Comparison of ENCODE assay signal across 15 cellular contexts in genomic region chr1:24504560-24504959, GRCh38. TPM values are rescaled to one million over a fixed set of nuclear protein-coding genes. Genes with fewer than 3 reads are reported as not detected.
DNase-seq lines count a peak whose midpoint lies in the region; ATAC-seq and TF ChIP-seq lines count a peak whose summit lies in the region.
"Had no signal": no experiment of that assay in that cellular context is flagged by ENCODE, and none has a peak within 500 bp of the region (broad histone marks: within the 10 kb centered on the region; RNA-seq: fewer than 3 reads in every experiment).

No MANE protein-coding gene starts in this region.

- H3K9me3 ChIP-seq in T-helper 17 cell (ENCODE audit: control insufficient read depth, low read length, poor library complexity, severe bottlenecking) = no peaks in the 10 kb centered on the region
- H3K9me3 ChIP-seq in tibial nerve = no peaks in the 10 kb centered on the region

- TF ChIP-seq CTCF in glutamatergic neuron (IDR thresholded peaks at IDR 0.05; ENCODE audit: partially characterized antibody, unreplicated experiment) (no peak), tibial nerve (IDR thresholded peaks at IDR 0.05) (no peak)

- WGBS in tibial nerve, 2 donors = 91 to 95% methylated on average over 4 of the region's 4 CpGs

- no peaks in the 10 kb centered on the region for H3K27me3 ChIP-seq in tibial nerve
- H3K27me3 ChIP-seq: brain microvascular endothelial cell had no signal

- TF ChIP-seq POLR2A in tibial nerve (IDR thresholded peaks at IDR 0.05) = no peak

- no peaks in the 10 kb centered on the region for H3K9me3 Mint-ChIP-seq in activated naive CD4-positive, alpha-beta T cell treated with anti-CD3 and anti-CD28 coated beads for 36 hours
- H3K9me3 Mint-ChIP-seq in glutamatergic neuron (ENCODE audit: unreplicated experiment) = peaks cover 5% of the 10 kb centered on the region
- no peaks in the 10 kb centered on the region for H3K9me3 Mint-ChIP-seq in stimulated activated naive B cell treated with anti-CD40 and anti-IgM and Interleukin-4, amounts not matched to agents 10 μg/mL and 1 μg/mL and 100 μg/mL, for 72 hours

- no peak for TF ChIP-seq EP300 in tibial nerve (IDR thresholded peaks at IDR 0.05)

- CTCF ChIA-PET in activated naive CD4-positive, alpha-beta T cell treated with anti-CD3 and anti-CD28 coated beads for 36 hours (lab: Charles Lee) = interaction anchor here (0.9 to 3.7 kb wide), 7 partner anchors 20 to 305 kb away, joined by 4 to 43 read pairs (median 9); partner anchors contain the start of genes NIPAL3 and STPG1

- H3K4me1 Mint-ChIP-seq in activated naive CD4-positive, alpha-beta T cell treated with anti-CD3 and anti-CD28 coated beads for 36 hours (ENCODE audit: low read depth) = peaks cover 59% of the 10 kb centered on the region
- H3K4me1 Mint-ChIP-seq in T-helper 17 cell = peaks cover 66% of the 10 kb centered on the region
- H3K4me1 Mint-ChIP-seq in glutamatergic neuron (ENCODE audit: low read depth, unreplicated experiment) = peaks cover 11% of the 10 kb centered on the region
- H3K4me1 Mint-ChIP-seq in stimulated activated naive B cell treated with anti-CD40 and anti-IgM and Interleukin-4, amounts not matched to agents 10 μg/mL and 1 μg/mL and 100 μg/mL, for 72 hours = peaks cover 30 to 65% of the 10 kb centered on the region in 2 donors

- DNase-seq in activated naive CD4-positive, alpha-beta T cell treated with anti-CD3 and anti-CD28 coated beads for 36 hours = no peak
- no peak for DNase-seq in activated naive CD4-positive, alpha-beta T cell treated with anti-CD3 and anti-CD28 coated beads, Interleukin-2, amount 50 U/mL, for 16 hours
- DNase-seq in T-helper 17 cell = no peak
- DNase-seq in glutamatergic neuron = no peak
- no peak for DNase-seq in stimulated activated naive B cell treated with anti-CD40 and anti-IgM and Interleukin-4, amounts not matched to agents 10 μg/mL and 1 μg/mL and 100 μg/mL, for 72 hours
- DNase-seq in tibial nerve (ENCODE audit: low spot score in 2 of 2) = no peak
- DNase-seq in T1000 (lab: John Stamatoyannopoulos, UW) = no peak
- DNase-seq: brain microvascular endothelial cell, GDM1, KBM-7, NCI-H187, posterior cingulate gyrus, SW 1271 had no signal

- H3K4me1 ChIP-seq in tibial nerve = peaks cover 0 to 33% (median 6%) of the 10 kb centered on the region in 4 donors

- H3K27ac ChIP-seq in tibial nerve = peak overlapping the region in 1 of 4 donors; percentile 6
- H3K27ac ChIP-seq: brain microvascular endothelial cell had no signal

- H3K27ac Mint-ChIP-seq in activated naive CD4-positive, alpha-beta T cell treated with anti-CD3 and anti-CD28 coated beads for 36 hours = peak overlapping the region; percentile 93
- H3K27ac Mint-ChIP-seq in T-helper 17 cell (peak overlapping the region; percentile 99), glutamatergic neuron (ENCODE audit: unreplicated experiment) (no peak overlapping the region)
- H3K27ac Mint-ChIP-seq in stimulated activated naive B cell treated with anti-CD40 and anti-IgM and Interleukin-4, amounts not matched to agents 10 μg/mL and 1 μg/mL and 100 μg/mL, for 72 hours = no peak overlapping the region

- intact Hi-C loops in activated naive CD4-positive, alpha-beta T cell treated with anti-CD3 and anti-CD28 coated beads for 36 hours (cut with micrococcal nuclease) = loop anchor here (1.0 to 10.0 kb wide), 2 partner anchors 31 to 540 kb away; no protein-coding TSS in a partner anchor

- H3K36me3 Mint-ChIP-seq in activated naive CD4-positive, alpha-beta T cell treated with anti-CD3 and anti-CD28 coated beads for 36 hours (ENCODE audit: low read depth) = peaks cover 22% of the 10 kb centered on the region
- peaks cover 2% of the 10 kb centered on the region for H3K36me3 Mint-ChIP-seq in T-helper 17 cell (ENCODE audit: low read depth)
- H3K36me3 Mint-ChIP-seq in glutamatergic neuron (ENCODE audit: unreplicated experiment) = peaks cover under 1% of the 10 kb centered on the region
- H3K36me3 Mint-ChIP-seq in stimulated activated naive B cell treated with anti-CD40 and anti-IgM and Interleukin-4, amounts not matched to agents 10 μg/mL and 1 μg/mL and 100 μg/mL, for 72 hours = peaks cover 4 to 8% of the 10 kb centered on the region in 2 donors

- no peaks in the 10 kb centered on the region for H3K36me3 ChIP-seq in tibial nerve
- H3K36me3 ChIP-seq: brain microvascular endothelial cell had no signal

- ATAC-seq in T-helper 17 cell = no peak
- no peak for ATAC-seq in stimulated activated naive B cell treated with anti-CD40 and anti-IgM and Interleukin-4, amounts not matched to agents 10 μg/mL and 1 μg/mL and 100 μg/mL, for 72 hours (replicated peaks)
- ATAC-seq in HG02884 (IDR thresholded peaks at IDR 0.05; ENCODE audit: unreplicated experiment) = no peak

- H3K4me3 ChIP-seq in tibial nerve = no peak overlapping the region

- H3K4me3 Mint-ChIP-seq in activated naive CD4-positive, alpha-beta T cell treated with anti-CD3 and anti-CD28 coated beads for 36 hours = peak overlapping the region; percentile 100
- H3K4me3 Mint-ChIP-seq in T-helper 17 cell (peak overlapping the region; percentile 98), glutamatergic neuron (ENCODE audit: unreplicated experiment) (peak overlapping the region; percentile 97)
- H3K4me3 Mint-ChIP-seq in stimulated activated naive B cell treated with anti-CD40 and anti-IgM and Interleukin-4, amounts not matched to agents 10 μg/mL and 1 μg/mL and 100 μg/mL, for 72 hours = peak overlapping the region; percentile 87 to 95

- H3K27me3 Mint-ChIP-seq in activated naive CD4-positive, alpha-beta T cell treated with anti-CD3 and anti-CD28 coated beads for 36 hours (ENCODE audit: low read depth) = no peaks in the 10 kb centered on the region
- no peaks in the 10 kb centered on the region for H3K27me3 Mint-ChIP-seq in T-helper 17 cell
- peaks cover 6% of the 10 kb centered on the region for H3K27me3 Mint-ChIP-seq in glutamatergic neuron (ENCODE audit: unreplicated experiment)
- H3K27me3 Mint-ChIP-seq in stimulated activated naive B cell treated with anti-CD40 and anti-IgM and Interleukin-4, amounts not matched to agents 10 μg/mL and 1 μg/mL and 100 μg/mL, for 72 hours = no peaks in the 10 kb centered on the region

RNA-seq across cellular contexts. Expression of gene RCAN3, which starts 1.9 kb away (rescaled TPM):
- 10 to 100 TPM; 70.8 to 71.9 TPM for total RNA-seq in activated naive CD4-positive, alpha-beta T cell treated with anti-CD3 and anti-CD28 coated beads for 36 hours
- total RNA-seq in T-helper 17 cell = 100 to 1,000 TPM; 152 to 160 TPM
- 21.8 TPM for total RNA-seq in glutamatergic neuron (ENCODE audit: unreplicated experiment)
- total RNA-seq in tibial nerve = 10 to 100 TPM in 2 of 4 donors, 1 to 10 TPM in 2; 6.0 to 22.8 (median 10.8) TPM

RNA-seq across cellular contexts. Expression of gene NCMAP, which starts 51.3 kb away (rescaled TPM):
- under 1 TPM; 0.20 to 0.31 TPM for total RNA-seq in activated naive CD4-positive, alpha-beta T cell treated with anti-CD3 and anti-CD28 coated beads for 36 hours
- total RNA-seq in T-helper 17 cell (not detected), glutamatergic neuron (ENCODE audit: unreplicated experiment) (not detected), tibial nerve (100 to 1,000 TPM in 3 of 4 donors, 10 to 100 TPM in 1; 49.2 to 191 (median 141) TPM)
- total RNA-seq: endothelial cell of umbilical vein had no signal

Comparison
In these comparisons a context has a peak if more than half of its experiments do, and no peak if none do; other contexts are left out.
1. H3K27ac Mint-ChIP-seq: peak in activated naive CD4-positive, alpha-beta T cell treated with anti-CD3 and anti-CD28 coated beads for 36 hours (single experiment) and T-helper 17 cell (single experiment); none in glutamatergic neuron (single experiment) and stimulated activated naive B cell treated with anti-CD40 and anti-IgM and Interleukin-4, amounts not matched to agents 10 μg/mL and 1 μg/mL and 100 μg/mL, for 72 hours (single experiment).
2. RNA of gene NCMAP, which starts 51.3 kb away (total RNA-seq): 49.2 to 191 TPM in tibial nerve; 0.20 to 0.31 TPM in activated naive CD4-positive, alpha-beta T cell treated with anti-CD3 and anti-CD28 coated beads for 36 hours, not detected in T-helper 17 cell and not detected in glutamatergic neuron (single experiment); every median in the first group is over 10 times any median in the second.
3. Peak in every context shown above with its lines, with median percentiles within 50 percentile points of each other: H3K4me3 Mint-ChIP-seq.